16 cellular contexts compared by ENCODE assay signal in the genomic region with DNA sequence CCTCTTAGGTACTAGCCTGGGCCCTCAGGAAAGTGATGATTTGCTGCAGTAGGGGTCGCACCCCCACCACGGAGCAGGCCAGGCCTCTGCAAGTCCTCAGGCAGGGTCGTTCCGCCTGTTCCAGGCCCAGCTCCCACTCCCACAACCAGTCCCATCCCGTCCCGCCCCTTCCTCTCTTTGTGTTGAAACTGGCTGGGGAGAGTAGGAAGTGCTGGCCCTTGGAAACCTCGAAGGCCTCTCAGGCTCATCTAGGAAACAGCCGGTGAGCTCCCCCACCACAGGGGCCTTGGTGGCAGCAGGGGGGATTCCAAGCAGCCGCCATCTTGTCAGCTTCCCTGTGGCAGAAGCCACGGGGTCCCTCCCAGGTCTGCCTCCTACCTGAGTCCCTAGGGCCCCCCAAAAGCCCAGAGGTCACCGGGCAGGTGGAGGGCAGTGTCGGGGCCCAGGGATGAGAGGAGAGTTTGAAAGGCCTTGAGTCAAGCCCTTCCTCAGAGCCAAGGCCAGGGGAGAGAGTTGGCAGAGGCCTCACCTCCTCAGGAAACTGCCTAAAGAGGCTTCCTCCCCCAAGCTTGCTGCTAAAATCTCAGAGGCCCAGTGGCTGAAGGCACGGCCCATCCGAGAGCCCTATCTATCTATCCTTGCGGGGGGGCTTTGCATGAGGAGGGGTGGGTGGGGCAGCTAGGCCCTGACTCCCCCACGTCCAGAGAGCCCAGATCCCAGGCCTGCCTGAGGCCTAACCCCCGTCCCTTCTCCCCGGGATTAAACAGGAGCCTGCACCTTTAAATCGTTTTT. TPM values are rescaled to one million over a fixed set of nuclear protein-coding genes. Genes with fewer than 3 reads are reported as not detected.
A peak's percentile ranks its signal among the peaks of the same experiment; 100 is the strongest.
DNase-seq lines count a peak whose midpoint lies in the region; ATAC-seq and TF ChIP-seq lines count a peak whose summit lies in the region.
"Had no signal": no experiment of that assay in that cellular context is flagged by ENCODE, and none has a peak within 500 bp of the region (broad histone marks: within the 10 kb centered on the region; RNA-seq: fewer than 3 reads in every experiment).

No MANE protein-coding gene starts in this region.

- H3K4me3 ChIP-seq in coronary artery (no peak overlapping the region), tibial nerve (no peak overlapping the region)

- no peaks in the 10 kb centered on the region for H3K9me3 ChIP-seq in tibial nerve
- H3K9me3 ChIP-seq: BE2C had no signal

- H3K27ac ChIP-seq in coronary artery (peak overlapping the region in 1 of 2 donors; percentile 21), tibial nerve (peak overlapping the region; percentile 47 to 87 (median 73))
- H3K27ac ChIP-seq: VCaP had no signal

- peaks cover 15% of the 10 kb centered on the region for H3K4me1 Mint-ChIP-seq in mesothelial cell of epicardium
- no peaks in the 10 kb centered on the region for H3K4me1 Mint-ChIP-seq in T-helper 2 cell treated with Interferon-gamma antibody and Interleukin-4, amounts not matched to agents 5 μg/mL and 100 μg/mL, for 36 hours (ENCODE audit: low read depth)
- H3K4me1 Mint-ChIP-seq: activated naive CD4-positive, alpha-beta T cell treated with anti-CD3 and anti-CD28 coated beads, Interleukin-2, amount 50 U/mL, for 24 hours; T-cell had no signal

- peaks cover 0 to 27% (median 0%) of the 10 kb centered on the region in 3 donors for H3K36me3 ChIP-seq in tibial nerve
- H3K36me3 ChIP-seq: BE2C had no signal

- TF ChIP-seq POLR2A in tibial nerve (IDR thresholded peaks at IDR 0.05) = no peak

- no peak for TF ChIP-seq CTCF in coronary artery (IDR thresholded peaks at IDR 0.05)
- no peak for TF ChIP-seq CTCF in mesothelial cell of epicardium (IDR thresholded peaks at IDR 0.05; ENCODE audit: unreplicated experiment)
- TF ChIP-seq CTCF in tibial nerve (IDR thresholded peaks at IDR 0.05) = no peak

- no peaks in the 10 kb centered on the region for H3K9me3 Mint-ChIP-seq in mesothelial cell of epicardium
- H3K9me3 Mint-ChIP-seq in T-helper 2 cell treated with Interferon-gamma antibody and Interleukin-4, amounts not matched to agents 5 μg/mL and 100 μg/mL, for 36 hours = no peaks in the 10 kb centered on the region
- H3K9me3 Mint-ChIP-seq: activated CD4-positive, alpha-beta memory T cell treated with anti-CD3 and anti-CD28 coated beads for 36 hours; activated naive CD4-positive, alpha-beta T cell treated with anti-CD3 and anti-CD28 coated beads, Interleukin-2, amount 50 U/mL, for 24 hours; T-cell had no signal

- no peak for TF ChIP-seq EP300 in tibial nerve (IDR thresholded peaks at IDR 0.05)

- WGBS in tibial nerve, 2 donors = 48 to 51% methylated on average over 19 of the region's 19 CpGs

- H3K27me3 ChIP-seq in tibial nerve = no peaks in the 10 kb centered on the region
- H3K27me3 ChIP-seq: BE2C had no signal

- intact Hi-C loops in left ventricle myocardium superior (cut with micrococcal nuclease) = no loop called here

- peak overlapping the region; percentile 71 for H3K27ac Mint-ChIP-seq in mesothelial cell of epicardium
- no peak overlapping the region for H3K27ac Mint-ChIP-seq in T-helper 2 cell treated with Interferon-gamma antibody and Interleukin-4, amounts not matched to agents 5 μg/mL and 100 μg/mL, for 36 hours
- H3K27ac Mint-ChIP-seq: activated CD4-positive, alpha-beta memory T cell treated with anti-CD3 and anti-CD28 coated beads for 36 hours; activated naive CD4-positive, alpha-beta T cell treated with anti-CD3 and anti-CD28 coated beads, Interleukin-2, amount 50 U/mL, for 24 hours; T-cell had no signal

- H3K4me1 ChIP-seq in tibial nerve = peaks cover 0 to 51% (median 22%) of the 10 kb centered on the region in 4 donors
- H3K4me1 ChIP-seq: BE2C had no signal

- no peak overlapping the region for H3K4me3 Mint-ChIP-seq in mesothelial cell of epicardium
- H3K4me3 Mint-ChIP-seq in T-helper 2 cell treated with Interferon-gamma antibody and Interleukin-4, amounts not matched to agents 5 μg/mL and 100 μg/mL, for 36 hours = no peak overlapping the region
- H3K4me3 Mint-ChIP-seq: activated CD4-positive, alpha-beta memory T cell treated with anti-CD3 and anti-CD28 coated beads for 36 hours; activated naive CD4-positive, alpha-beta T cell treated with anti-CD3 and anti-CD28 coated beads, Interleukin-2, amount 50 U/mL, for 24 hours; T-cell had no signal

- DNase-seq in coronary artery (ENCODE audit: low spot score) (peak; percentile 45), left ventricle myocardium superior (no peak), mesothelial cell of epicardium (ENCODE audit: low spot score in 2 of 2, unreplicated experiment in 2 of 2) (no peak), tibial nerve (ENCODE audit: low spot score in 2 of 2) (no peak), MV-4-11 (lab: John Stamatoyannopoulos, UW) (no peak)
- no peak for DNase-seq in T-helper 2 cell treated with Interferon-gamma antibody and Interleukin-4, amounts not matched to agents 5 μg/mL and 100 μg/mL, for 36 hours (ENCODE audit: low spot score)
- DNase-seq: activated CD4-positive, alpha-beta memory T cell treated with anti-CD3 and anti-CD28 coated beads for 36 hours; activated T-cell treated with anti-CD3 and anti-CD28 coated beads, Interleukin-2, amount 50 U/mL, for 48 hours; BE2C; cortex of kidney; NCI-H2081; stimulated activated CD4-positive, alpha-beta T cell treated with anti-CD3 and anti-CD28 coated beads, Interleukin-1b, Interleukin-23, amount 100 ng/mL, for 48 hours; T-cell had no signal

- peak; percentile 28 for ATAC-seq in left ventricle myocardium superior
- ATAC-seq in HG02798 (IDR thresholded peaks at IDR 0.05; ENCODE audit: poor library complexity, unreplicated experiment) = no peak
- ATAC-seq: T-cell had no signal

- no peaks in the 10 kb centered on the region for H3K27me3 Mint-ChIP-seq in mesothelial cell of epicardium (ENCODE audit: low read depth)
- no peaks in the 10 kb centered on the region for H3K27me3 Mint-ChIP-seq in T-helper 2 cell treated with Interferon-gamma antibody and Interleukin-4, amounts not matched to agents 5 μg/mL and 100 μg/mL, for 36 hours (ENCODE audit: low read depth)
- H3K27me3 Mint-ChIP-seq: activated CD4-positive, alpha-beta memory T cell treated with anti-CD3 and anti-CD28 coated beads for 36 hours; activated naive CD4-positive, alpha-beta T cell treated with anti-CD3 and anti-CD28 coated beads, Interleukin-2, amount 50 U/mL, for 24 hours had no signal

- H3K36me3 Mint-ChIP-seq in mesothelial cell of epicardium = no peaks in the 10 kb centered on the region
- H3K36me3 Mint-ChIP-seq in T-helper 2 cell treated with Interferon-gamma antibody and Interleukin-4, amounts not matched to agents 5 μg/mL and 100 μg/mL, for 36 hours (ENCODE audit: low read depth) = no peaks in the 10 kb centered on the region
- H3K36me3 Mint-ChIP-seq: activated CD4-positive, alpha-beta memory T cell treated with anti-CD3 and anti-CD28 coated beads for 36 hours; activated naive CD4-positive, alpha-beta T cell treated with anti-CD3 and anti-CD28 coated beads, Interleukin-2, amount 50 U/mL, for 24 hours; T-cell had no signal

RNA-seq across cellular contexts. Expression of a gene that starts 22.2 kb away (rescaled TPM):
- total RNA-seq in left ventricle myocardium superior (62.2 TPM), mesothelial cell of epicardium (16.2 to 17.8 TPM (median 16.3 TPM) in 3 replicates), tibial nerve (10 to 100 TPM; 11.4 to 32.9 (median 28.4) TPM)

RNA-seq across cellular contexts. Expression of a gene that starts 46.5 kb away (rescaled TPM):
- 28.3 TPM for total RNA-seq in left ventricle myocardium superior
- 34.5 to 38.3 TPM (median 36.3 TPM) in 3 replicates for total RNA-seq in mesothelial cell of epicardium
- total RNA-seq in tibial nerve = 10 to 100 TPM; 23.1 to 80.4 (median 31.6) TPM

RNA-seq across cellular contexts. Expression of a gene that starts 47.3 kb away (rescaled TPM):
- total RNA-seq in left ventricle myocardium superior (9.2 TPM), mesothelial cell of epicardium (13.5 to 16.5 TPM (median 15.0 TPM) in 3 replicates), tibial nerve (10 to 100 TPM in 1 of 4 donors, 1 to 10 TPM in 3; 7.5 to 11.6 (median 9.1) TPM)
